In the genomic region with DNA sequence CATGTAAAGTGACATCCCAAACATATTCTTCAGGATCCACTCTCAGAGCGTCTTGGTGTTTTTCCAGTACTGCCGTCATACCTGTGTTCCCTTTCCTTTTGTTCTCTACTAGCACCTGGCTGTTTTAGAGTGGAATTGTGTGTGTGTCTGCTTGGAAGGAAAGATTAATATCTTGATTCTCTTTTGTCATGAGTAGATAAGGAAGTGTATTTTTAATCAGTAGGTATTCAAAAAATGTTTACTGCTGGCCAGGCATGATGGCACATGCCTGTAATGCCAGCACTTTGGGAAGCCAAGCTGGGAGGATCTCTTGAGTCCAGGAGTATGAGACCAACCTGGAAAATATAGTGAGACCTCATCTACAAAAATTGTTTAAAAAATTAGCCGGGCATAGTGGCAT, we compare ENCODE assay signal across 1 cellular context.
A peak's percentile ranks its signal among the peaks of the same experiment; 100 is the strongest.
TF ChIP-seq lines count a peak whose summit lies in the region.

No MANE protein-coding gene starts in this region.

TF ChIP-seq in SK-N-SH, 30 proteins besides CTCF, POLR2A, EP300 and RAD21 (continued from another document):
- TF ChIP-seq, protein P1, sequence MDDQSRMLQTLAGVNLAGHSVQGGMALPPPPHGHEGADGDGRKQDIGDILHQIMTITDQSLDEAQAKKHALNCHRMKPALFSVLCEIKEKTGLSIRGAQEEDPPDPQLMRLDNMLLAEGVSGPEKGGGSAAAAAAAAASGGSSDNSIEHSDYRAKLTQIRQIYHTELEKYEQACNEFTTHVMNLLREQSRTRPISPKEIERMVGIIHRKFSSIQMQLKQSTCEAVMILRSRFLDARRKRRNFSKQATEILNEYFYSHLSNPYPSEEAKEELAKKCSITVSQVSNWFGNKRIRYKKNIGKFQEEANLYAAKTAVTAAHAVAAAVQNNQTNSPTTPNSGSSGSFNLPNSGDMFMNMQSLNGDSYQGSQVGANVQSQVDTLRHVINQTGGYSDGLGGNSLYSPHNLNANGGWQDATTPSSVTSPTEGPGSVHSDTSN (IDR thresholded peaks at IDR 0.05), result peak; percentile 22; the same call in 1 of the 2 replicates
- TF ChIP-seq RXRA (IDR thresholded peaks at IDR 0.05; ENCODE audit: borderline replicate concordance, low read depth) (no peak), POLR2AphosphoS5 (IDR thresholded peaks at IDR 0.05; ENCODE audit: low read depth, low read length) (no peak), NRF1 (IDR thresholded peaks at IDR 0.05; ENCODE audit: low read depth, low read length) (no peak)
- TF ChIP-seq, protein P2, sequence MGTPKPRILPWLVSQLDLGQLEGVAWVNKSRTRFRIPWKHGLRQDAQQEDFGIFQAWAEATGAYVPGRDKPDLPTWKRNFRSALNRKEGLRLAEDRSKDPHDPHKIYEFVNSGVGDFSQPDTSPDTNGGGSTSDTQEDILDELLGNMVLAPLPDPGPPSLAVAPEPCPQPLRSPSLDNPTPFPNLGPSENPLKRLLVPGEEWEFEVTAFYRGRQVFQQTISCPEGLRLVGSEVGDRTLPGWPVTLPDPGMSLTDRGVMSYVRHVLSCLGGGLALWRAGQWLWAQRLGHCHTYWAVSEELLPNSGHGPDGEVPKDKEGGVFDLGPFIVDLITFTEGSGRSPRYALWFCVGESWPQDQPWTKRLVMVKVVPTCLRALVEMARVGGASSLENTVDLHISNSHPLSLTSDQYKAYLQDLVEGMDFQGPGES (IDR thresholded peaks at IDR 0.05; ENCODE audit: low read depth, low read length), result no peak
